Comparison of ENCODE assay signal across 7 cellular contexts in the genomic region with DNA sequence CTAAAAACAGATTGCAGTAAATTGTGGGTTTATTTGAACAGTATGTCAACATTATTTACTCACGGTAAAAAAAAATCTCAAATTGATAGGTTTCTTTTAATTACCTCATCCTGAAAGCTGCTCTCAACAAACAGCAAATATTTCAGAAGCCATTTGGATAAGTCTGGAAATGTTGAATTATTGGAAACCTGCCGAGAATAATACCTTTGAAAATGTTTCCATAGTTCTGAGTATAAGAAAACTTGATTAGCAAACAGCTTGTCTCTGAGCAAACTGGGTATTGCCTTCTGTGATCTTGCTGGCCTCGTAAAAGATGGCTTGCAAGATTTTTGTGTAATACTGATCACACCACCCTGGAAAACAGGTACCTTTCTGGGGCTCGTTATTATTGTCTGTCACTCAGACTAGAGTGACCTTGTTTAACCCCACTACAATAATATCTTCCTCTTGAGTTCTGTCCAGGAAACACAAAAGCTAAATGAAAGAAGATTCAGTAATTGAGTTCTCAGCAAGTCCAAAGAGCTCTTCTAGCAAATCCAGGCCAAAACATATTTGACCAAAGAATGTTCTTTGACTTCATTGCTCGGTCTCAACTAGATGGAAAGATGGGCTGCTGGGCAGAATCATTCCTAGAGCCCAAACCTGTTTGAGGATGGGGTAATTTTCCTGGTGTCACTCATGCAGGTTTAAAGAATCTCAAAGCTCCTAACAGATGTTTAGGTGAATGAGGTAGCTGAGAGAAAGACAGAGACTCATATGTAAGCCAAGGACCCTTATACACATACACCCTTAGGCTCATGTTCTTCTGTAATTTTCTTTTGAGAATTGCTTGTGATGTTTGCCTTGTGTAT.
A peak's percentile ranks its signal among the peaks of the same experiment; 100 is the strongest.
DNase-seq lines count a peak whose midpoint lies in the region; ATAC-seq and TF ChIP-seq lines count a peak whose summit lies in the region.

No MANE protein-coding gene starts in this region.

- H3K9ac ChIP-seq in HCT116 (ENCODE audit: low read length) = peak overlapping the region; percentile 54

- H3K27ac ChIP-seq in HCT116 (ENCODE audit: low read depth, low read length) (no peak overlapping the region), Peyer's patch (peak overlapping the region; percentile 59 to 90 (median 72)), esophagus muscularis mucosa (replicated peaks in 1 of 4) (peak overlapping the region; percentile 89 to 92 (median 91))

- TF ChIP-seq EP300 in esophagus muscularis mucosa (IDR thresholded peaks at IDR 0.05) = no peak

- 24% methylated on average over 5 of the region's 5 CpGs for WGBS in esophagus muscularis mucosa

- no peaks in the 10 kb centered on the region for H3K9me2 ChIP-seq in HCT116 (ENCODE audit: insufficient read depth)

- BruUV-seq in HCT116 (replicated peaks; lab: Mats Ljungman, UMichigan) = no TSS peak

- TF ChIP-seq RAD21 in HCT116 (IDR thresholded peaks at IDR 0.05; ENCODE audit: low read depth) = no peak

- H3K9me3 ChIP-seq in HCT116 (ENCODE audit: control insufficient read depth in 1 of 2, insufficient read depth in 1 of 2, low read depth in 1 of 2, low read length in 2 of 2) = no peaks in the 10 kb centered on the region
- H3K9me3 ChIP-seq in Peyer's patch = no peaks in the 10 kb centered on the region
- H3K9me3 ChIP-seq in esophagus muscularis mucosa = no peaks in the 10 kb centered on the region

- no peak for DNase-seq in HCT116 (ENCODE audit: low read depth, low spot score)
- no peak for DNase-seq in Peyer's patch
- DNase-seq in esophagus muscularis mucosa (ENCODE audit: extremely low spot score) = no peak
- peak; percentile 41 for DNase-seq in renal cortical epithelial cell (ENCODE audit: low read depth)
- no peak for DNase-seq in iPS-NIHi11 (ENCODE audit: low spot score)
- no peak for DNase-seq in islet precursor cell

- POLR2A ChIA-PET in HCT116 (lab: Charles Lee) = interaction anchor here (0.7 to 1.6 kb wide), 5 partner anchors 9 to 259 kb away, joined by 3 to 14 read pairs (median 3); no protein-coding TSS in a partner anchor

- H3K27me3 ChIP-seq in HCT116 (ENCODE audit: insufficient read depth, low read length) (peaks cover 5% of the 10 kb centered on the region; the same call in 1 of the 2 replicates), Peyer's patch (no peaks in the 10 kb centered on the region), esophagus muscularis mucosa (peaks cover 0 to 4% (median 0%) of the 10 kb centered on the region in 4 donors)

- peak overlapping the region; percentile 94 for H2AFZ ChIP-seq in HCT116 (ENCODE audit: low read depth, low read length, poor library complexity, severe bottlenecking)

- CTCF ChIA-PET in HCT116 (lab: Charles Lee) = interaction anchor here (1.1 to 2.0 kb wide), 2 partner anchors 21 to 126 kb away, joined by 3 to 5 read pairs; no protein-coding TSS in a partner anchor

- no peak for TF ChIP-seq POLR2A in HCT116 (IDR thresholded peaks at IDR 0.05; ENCODE audit: borderline replicate concordance, extremely low read depth, insufficient read depth, insufficient read length)
- TF ChIP-seq POLR2A in Peyer's patch (IDR thresholded peaks at IDR 0.05) = no peak
- no peak for TF ChIP-seq POLR2A in esophagus muscularis mucosa (IDR thresholded peaks at IDR 0.05; ENCODE audit: low read depth)

- H3K79me2 ChIP-seq in HCT116 (ENCODE audit: insufficient read depth, low read length) = no peaks in the 10 kb centered on the region

- no peak for ATAC-seq in HCT116
- ATAC-seq in GM21576 (IDR thresholded peaks at IDR 0.05; ENCODE audit: unreplicated experiment) = no peak

- H3K36me3 ChIP-seq in HCT116 (ENCODE audit: control insufficient read depth in 1 of 2, insufficient read depth in 2 of 2, low read length in 2 of 2) (no peaks in the 10 kb centered on the region), Peyer's patch (no peaks in the 10 kb centered on the region), esophagus muscularis mucosa (no peaks in the 10 kb centered on the region)

- H3K4me3 ChIP-seq in HCT116 (replicated peaks in 1 of 2; ENCODE audit: low read depth in 1 of 2, low read length in 2 of 2) = peak overlapping the region; percentile 45 to 62
- peak overlapping the region in 3 of 4 donors; percentile 35 to 58 (median 56) for H3K4me3 ChIP-seq in Peyer's patch
- peak overlapping the region; percentile 57 to 67 (median 66) for H3K4me3 ChIP-seq in esophagus muscularis mucosa

- intact Hi-C loops in HCT116 (cut with micrococcal nuclease) (loop anchor here (2.0 kb wide), 1 partner anchor 99 kb away; no protein-coding TSS in a partner anchor), esophagus muscularis mucosa (cut with DNase I) (loop anchor here (5.0 kb wide), 3 partner anchors 97 to 267 kb away; partner anchors contain the start of gene PGRMC2)

- H4K20me1 ChIP-seq in HCT116 (ENCODE audit: insufficient read depth) = no peaks in the 10 kb centered on the region

- TF ChIP-seq CTCF in HCT116 (IDR thresholded peaks at IDR 0.05 in 2 of 3, conservative IDR thresholded peaks at IDR 0.05 in 1 of 3; ENCODE audit: borderline replicate concordance in 1 of 3, insufficient read depth in 1 of 3, low read depth in 2 of 3, low read length in 2 of 3) (no peak), Peyer's patch (IDR thresholded peaks at IDR 0.05) (no peak), esophagus muscularis mucosa (IDR thresholded peaks at IDR 0.05) (no peak)

- peak overlapping the region; percentile 89 for H3K4me2 ChIP-seq in HCT116 (ENCODE audit: low read length)

- H3K4me1 ChIP-seq in HCT116 (ENCODE audit: control insufficient read depth in 1 of 2, insufficient read depth in 2 of 2, low read length in 2 of 2) (peaks cover 6 to 17% of the 10 kb centered on the region in 2 experiments; a peak in 3 of 4 replicates), Peyer's patch (peaks cover 0 to 9% (median 0%) of the 10 kb centered on the region in 4 donors), esophagus muscularis mucosa (peaks cover 19 to 21% (median 20%) of the 10 kb centered on the region in 4 donors)

- RAD21 ChIA-PET in HCT116 (lab: Charles Lee; ENCODE audit: low non-redundant PET in 1 of 2, low total read pairs in 2 of 2, uncharacterized antibody in 2 of 2, unreplicated experiment in 2 of 2) = no interaction called here

TF ChIP-seq in HCT116, 20 proteins besides CTCF, POLR2A, EP300 and RAD21:
- TF ChIP-seq YY1 (IDR thresholded peaks at IDR 0.05; ENCODE audit: extremely low read depth, insufficient replicate concordance, low read depth, low read length) = no peak
- TF ChIP-seq, protein P1, sequence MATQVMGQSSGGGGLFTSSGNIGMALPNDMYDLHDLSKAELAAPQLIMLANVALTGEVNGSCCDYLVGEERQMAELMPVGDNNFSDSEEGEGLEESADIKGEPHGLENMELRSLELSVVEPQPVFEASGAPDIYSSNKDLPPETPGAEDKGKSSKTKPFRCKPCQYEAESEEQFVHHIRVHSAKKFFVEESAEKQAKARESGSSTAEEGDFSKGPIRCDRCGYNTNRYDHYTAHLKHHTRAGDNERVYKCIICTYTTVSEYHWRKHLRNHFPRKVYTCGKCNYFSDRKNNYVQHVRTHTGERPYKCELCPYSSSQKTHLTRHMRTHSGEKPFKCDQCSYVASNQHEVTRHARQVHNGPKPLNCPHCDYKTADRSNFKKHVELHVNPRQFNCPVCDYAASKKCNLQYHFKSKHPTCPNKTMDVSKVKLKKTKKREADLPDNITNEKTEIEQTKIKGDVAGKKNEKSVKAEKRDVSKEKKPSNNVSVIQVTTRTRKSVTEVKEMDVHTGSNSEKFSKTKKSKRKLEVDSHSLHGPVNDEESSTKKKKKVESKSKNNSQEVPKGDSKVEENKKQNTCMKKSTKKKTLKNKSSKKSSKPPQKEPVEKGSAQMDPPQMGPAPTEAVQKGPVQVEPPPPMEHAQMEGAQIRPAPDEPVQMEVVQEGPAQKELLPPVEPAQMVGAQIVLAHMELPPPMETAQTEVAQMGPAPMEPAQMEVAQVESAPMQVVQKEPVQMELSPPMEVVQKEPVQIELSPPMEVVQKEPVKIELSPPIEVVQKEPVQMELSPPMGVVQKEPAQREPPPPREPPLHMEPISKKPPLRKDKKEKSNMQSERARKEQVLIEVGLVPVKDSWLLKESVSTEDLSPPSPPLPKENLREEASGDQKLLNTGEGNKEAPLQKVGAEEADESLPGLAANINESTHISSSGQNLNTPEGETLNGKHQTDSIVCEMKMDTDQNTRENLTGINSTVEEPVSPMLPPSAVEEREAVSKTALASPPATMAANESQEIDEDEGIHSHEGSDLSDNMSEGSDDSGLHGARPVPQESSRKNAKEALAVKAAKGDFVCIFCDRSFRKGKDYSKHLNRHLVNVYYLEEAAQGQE (IDR thresholded peaks at IDR 0.05; ENCODE audit: low read depth) = no peak
